Comparison of ENCODE assay signal across 15 cellular contexts in genomic region chr13:99256283-99256682, GRCh38. TPM values are rescaled to one million over a fixed set of nuclear protein-coding genes. Genes with fewer than 3 reads are reported as not detected.
DNase-seq lines count a peak whose midpoint lies in the region; ATAC-seq lines count a peak whose summit lies in the region.
"Had no signal": no experiment of that assay in that cellular context is flagged by ENCODE, and none has a peak within 500 bp of the region (broad histone marks: within the 10 kb centered on the region; RNA-seq: fewer than 3 reads in every experiment).

No MANE protein-coding gene starts in this region.

- H3K9me3 Mint-ChIP-seq in activated T-cell treated with anti-CD3 and anti-CD28 coated beads, Interleukin-2, amount 50 U/mL, for 72 hours = no peaks in the 10 kb centered on the region
- no peaks in the 10 kb centered on the region for H3K9me3 Mint-ChIP-seq in activated naive CD8-positive, alpha-beta T cell treated with anti-CD3 and anti-CD28 coated beads, Interleukin-2, amount 50 U/mL, for 24 hours
- H3K9me3 Mint-ChIP-seq in stimulated activated naive B cell treated with anti-CD40 and anti-IgM and Interleukin-4, amounts not matched to agents 10 μg/mL and 1 μg/mL and 100 μg/mL, for 72 hours = peaks cover 0 to 2% of the 10 kb centered on the region in 2 donors
- H3K9me3 Mint-ChIP-seq: brain had no signal

- H3K27me3 ChIP-seq in HAP-1 (ENCODE audit: low read depth) = no peaks in the 10 kb centered on the region
- H3K27me3 ChIP-seq: upper lobe of left lung had no signal

- peaks cover 13 to 35% of the 10 kb centered on the region in 2 donors for H3K36me3 Mint-ChIP-seq in activated T-cell treated with anti-CD3 and anti-CD28 coated beads, Interleukin-2, amount 50 U/mL, for 72 hours (ENCODE audit: insufficient read depth in 2 of 2)
- peaks cover 41% of the 10 kb centered on the region for H3K36me3 Mint-ChIP-seq in activated naive CD8-positive, alpha-beta T cell treated with anti-CD3 and anti-CD28 coated beads, Interleukin-2, amount 50 U/mL, for 24 hours (ENCODE audit: low read depth)
- peaks cover 35 to 39% of the 10 kb centered on the region in 2 donors for H3K36me3 Mint-ChIP-seq in stimulated activated naive B cell treated with anti-CD40 and anti-IgM and Interleukin-4, amounts not matched to agents 10 μg/mL and 1 μg/mL and 100 μg/mL, for 72 hours

- H3K4me1 ChIP-seq in HAP-1 = peaks cover 8% of the 10 kb centered on the region

- peaks cover 5% of the 10 kb centered on the region; the same call in 1 of the 2 replicates for H3K36me3 ChIP-seq in HAP-1 (replicated peaks)

- peak overlapping the region; percentile 26 for H3K27ac Mint-ChIP-seq in activated T-cell treated with anti-CD3 and anti-CD28 coated beads, Interleukin-2, amount 50 U/mL, for 72 hours
- peak overlapping the region; percentile 84 for H3K27ac Mint-ChIP-seq in activated naive CD8-positive, alpha-beta T cell treated with anti-CD3 and anti-CD28 coated beads, Interleukin-2, amount 50 U/mL, for 24 hours
- H3K27ac Mint-ChIP-seq in stimulated activated naive B cell treated with anti-CD40 and anti-IgM and Interleukin-4, amounts not matched to agents 10 μg/mL and 1 μg/mL and 100 μg/mL, for 72 hours = peak overlapping the region; percentile 89
- H3K27ac Mint-ChIP-seq: brain, progenitor cell of endocrine pancreas had no signal

- no peaks in the 10 kb centered on the region for H3K27me3 Mint-ChIP-seq in activated T-cell treated with anti-CD3 and anti-CD28 coated beads, Interleukin-2, amount 50 U/mL, for 72 hours (ENCODE audit: low read depth)
- no peaks in the 10 kb centered on the region for H3K27me3 Mint-ChIP-seq in activated naive CD8-positive, alpha-beta T cell treated with anti-CD3 and anti-CD28 coated beads, Interleukin-2, amount 50 U/mL, for 24 hours
- H3K27me3 Mint-ChIP-seq in stimulated activated naive B cell treated with anti-CD40 and anti-IgM and Interleukin-4, amounts not matched to agents 10 μg/mL and 1 μg/mL and 100 μg/mL, for 72 hours = no peaks in the 10 kb centered on the region
- H3K27me3 Mint-ChIP-seq: brain, progenitor cell of endocrine pancreas had no signal

- no peak overlapping the region for H3K4me3 ChIP-seq in HAP-1
- H3K4me3 ChIP-seq: upper lobe of left lung had no signal

- H3K9me3 ChIP-seq in HAP-1 = no peaks in the 10 kb centered on the region
- H3K9me3 ChIP-seq: upper lobe of left lung had no signal

- H3K4me1 Mint-ChIP-seq in activated T-cell treated with anti-CD3 and anti-CD28 coated beads, Interleukin-2, amount 50 U/mL, for 72 hours (ENCODE audit: low read depth) = peaks cover 77% of the 10 kb centered on the region
- peaks cover 79% of the 10 kb centered on the region for H3K4me1 Mint-ChIP-seq in activated naive CD8-positive, alpha-beta T cell treated with anti-CD3 and anti-CD28 coated beads, Interleukin-2, amount 50 U/mL, for 24 hours
- peaks cover 40 to 68% of the 10 kb centered on the region in 2 donors for H3K4me1 Mint-ChIP-seq in stimulated activated naive B cell treated with anti-CD40 and anti-IgM and Interleukin-4, amounts not matched to agents 10 μg/mL and 1 μg/mL and 100 μg/mL, for 72 hours

- H3K4me3 Mint-ChIP-seq in activated T-cell treated with anti-CD3 and anti-CD28 coated beads, Interleukin-2, amount 50 U/mL, for 72 hours = peak overlapping the region; percentile 78 to 80
- H3K4me3 Mint-ChIP-seq in activated naive CD8-positive, alpha-beta T cell treated with anti-CD3 and anti-CD28 coated beads, Interleukin-2, amount 50 U/mL, for 24 hours = peak overlapping the region; percentile 96
- peak overlapping the region; percentile 75 to 78 for H3K4me3 Mint-ChIP-seq in stimulated activated naive B cell treated with anti-CD40 and anti-IgM and Interleukin-4, amounts not matched to agents 10 μg/mL and 1 μg/mL and 100 μg/mL, for 72 hours
- H3K4me3 Mint-ChIP-seq: brain had no signal

- ATAC-seq in activated T-cell treated with anti-CD3 and anti-CD28 coated beads, Interleukin-2, amount 50 U/mL, for 72 hours (replicated peaks in 1 of 2) = no peak
- ATAC-seq in activated naive CD8-positive, alpha-beta T cell treated with anti-CD3 and anti-CD28 coated beads, Interleukin-2, amount 50 U/mL, for 24 hours = no peak
- ATAC-seq in stimulated activated naive B cell treated with anti-CD40 and anti-IgM and Interleukin-4, amounts not matched to agents 10 μg/mL and 1 μg/mL and 100 μg/mL, for 72 hours (replicated peaks) = peak; percentile 63 to 66
- ATAC-seq in HG03135 (IDR thresholded peaks at IDR 0.05; ENCODE audit: unreplicated experiment) = no peak

- in situ Hi-C loops in HAP-1 (cut with MboI; ENCODE audit: low sequenced_read_pairs) = no loop called here

- DNase-seq in activated T-cell treated with anti-CD3 and anti-CD28 coated beads, Interleukin-2, amount 50 U/mL, for 72 hours = no peak
- DNase-seq in activated T-cell treated with anti-CD3 and anti-CD28 coated beads for 4 hours (no peak), MV-4-11 (lab: John Stamatoyannopoulos, UW) (peak; percentile 60), middle frontal gyrus (ENCODE audit: extremely low spot score, low spot score) (no peak), HAP-1 (ENCODE audit: low spot score in 2 of 2) (no peak)
- DNase-seq in activated naive CD8-positive, alpha-beta T cell treated with anti-CD3 and anti-CD28 coated beads, Interleukin-2, amount 50 U/mL, for 24 hours = no peak
- DNase-seq in stimulated activated naive B cell treated with anti-CD40 and anti-IgM and Interleukin-4, amounts not matched to agents 10 μg/mL and 1 μg/mL and 100 μg/mL, for 72 hours = no peak
- DNase-seq: activated CD8-positive, alpha-beta memory T cell treated with anti-CD3 and anti-CD28 coated beads, Interleukin-2, amount 50 U/mL, for 48 hours; effector CD4-positive, alpha-beta T cell; NCI-H146; NCI-H510A; upper lobe of left lung had no signal

RNA-seq across cellular contexts. Expression of gene GPR18, which starts 1.9 kb away (rescaled TPM):
- total RNA-seq in activated T-cell treated with anti-CD3 and anti-CD28 coated beads, Interleukin-2, amount 50 U/mL, for 72 hours = 10 to 100 TPM; 12.4 to 17.3 TPM
- total RNA-seq: progenitor cell of endocrine pancreas had no signal

RNA-seq across cellular contexts. Expression of gene GPR183, which starts 50.9 kb away (rescaled TPM):
- 10 to 100 TPM; 32.8 to 57.5 TPM for total RNA-seq in activated T-cell treated with anti-CD3 and anti-CD28 coated beads, Interleukin-2, amount 50 U/mL, for 72 hours
- total RNA-seq: progenitor cell of endocrine pancreas had no signal

RNA-seq across cellular contexts. Expression of gene UBAC2, which starts 55.6 kb away (rescaled TPM):
- 10 to 100 TPM; 76.7 to 80.3 TPM for total RNA-seq in activated T-cell treated with anti-CD3 and anti-CD28 coated beads, Interleukin-2, amount 50 U/mL, for 72 hours

Comparison
In these comparisons a context has a peak if more than half of its experiments do, and no peak if none do; other contexts are left out.
1. ATAC-seq: peak in stimulated activated naive B cell treated with anti-CD40 and anti-IgM and Interleukin-4, amounts not matched to agents 10 μg/mL and 1 μg/mL and 100 μg/mL, for 72 hours (2 of 2); none in activated T-cell treated with anti-CD3 and anti-CD28 coated beads, Interleukin-2, amount 50 U/mL, for 72 hours (0 of 2), activated naive CD8-positive, alpha-beta T cell treated with anti-CD3 and anti-CD28 coated beads, Interleukin-2, amount 50 U/mL, for 24 hours (single experiment) and HG03135 (single experiment).
2. H3K27ac Mint-ChIP-seq: peak in every context shown above with its lines; median percentile 89 in stimulated activated naive B cell treated with anti-CD40 and anti-IgM and Interleukin-4, amounts not matched to agents 10 μg/mL and 1 μg/mL and 100 μg/mL, for 72 hours; 84 in activated naive CD8-positive, alpha-beta T cell treated with anti-CD3 and anti-CD28 coated beads, Interleukin-2, amount 50 U/mL, for 24 hours; 26 in activated T-cell treated with anti-CD3 and anti-CD28 coated beads, Interleukin-2, amount 50 U/mL, for 72 hours.
3. Peak in every context shown above with its lines, with median percentiles within 50 percentile points of each other: H3K4me3 Mint-ChIP-seq.